8 cellular contexts compared by ENCODE assay signal in the genomic region with DNA sequence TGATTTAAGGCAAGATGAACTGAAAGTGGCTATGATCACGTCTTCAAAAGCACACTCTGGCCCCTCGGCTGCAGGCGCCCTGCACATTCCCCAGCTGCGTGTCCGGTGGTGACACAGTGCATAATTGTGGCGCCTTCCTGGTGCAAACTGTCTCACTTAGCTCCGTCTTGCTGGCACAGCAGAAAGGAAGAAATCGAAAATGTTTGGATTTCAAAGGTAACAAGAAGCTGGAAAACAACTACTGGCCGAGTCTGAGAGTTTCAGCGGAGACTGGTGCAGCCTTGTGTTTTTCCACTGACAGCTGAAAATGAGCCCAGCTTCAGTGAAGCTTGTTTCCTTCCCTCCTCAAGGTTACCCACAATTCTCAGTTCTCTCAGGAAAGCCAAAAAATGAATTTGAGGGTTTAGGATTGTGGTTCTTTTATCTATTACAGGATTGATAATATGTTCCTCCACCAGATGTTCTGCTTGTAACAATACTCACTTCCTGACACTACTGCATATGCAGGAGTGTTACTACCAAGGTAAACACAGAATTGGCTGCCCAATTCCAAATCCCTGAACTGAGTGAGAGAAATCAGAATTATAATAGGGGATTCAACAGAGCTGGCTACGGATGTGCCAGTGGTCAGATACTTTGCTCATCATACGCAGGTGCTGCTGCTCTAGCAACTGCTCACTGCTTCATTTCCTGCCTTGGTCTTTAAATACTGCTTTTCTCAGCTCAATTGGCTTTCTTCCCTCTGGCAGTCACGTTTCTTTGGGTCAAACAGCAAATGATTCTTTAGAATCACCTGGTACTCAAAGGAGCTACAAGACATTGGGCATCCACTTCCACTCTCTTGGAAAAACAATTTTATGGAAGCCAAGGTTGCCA.
DNase-seq lines count a peak whose midpoint lies in the region; ATAC-seq and TF ChIP-seq lines count a peak whose summit lies in the region.

No MANE protein-coding gene starts in this region.

- H3K27me3 ChIP-seq in adipocyte (replicated peaks; ENCODE audit: control insufficient read depth, insufficient read depth, low read length) (no peaks in the 10 kb centered on the region), neuronal stem cell (ENCODE audit: control insufficient read depth in 3 of 3, insufficient read depth in 3 of 3, low read depth in 1 of 3, low read length in 3 of 3) (no peaks in the 10 kb centered on the region), BE2C (no peaks in the 10 kb centered on the region)

- H2BK15ac ChIP-seq in neuronal stem cell (ENCODE audit: low read length) = no peak overlapping the region

- H3K4ac ChIP-seq in neuronal stem cell (ENCODE audit: low read length) = no peak overlapping the region

- no peak overlapping the region for H4K91ac ChIP-seq in neuronal stem cell (ENCODE audit: low read depth, low read length, poor library complexity)

- H3K4me2 ChIP-seq in neuronal stem cell (ENCODE audit: insufficient read depth, low read length, poor library complexity, severe bottlenecking) = no peak overlapping the region

- H3K9ac ChIP-seq in adipocyte (ENCODE audit: low read length) (peak overlapping the region; percentile 37), neuronal stem cell (ENCODE audit: low read depth, low read length, poor library complexity) (no peak overlapping the region)

- DNase-seq in adipocyte (ENCODE audit: low read depth) (peak; percentile 36), neuronal stem cell (ENCODE audit: low spot score) (no peak), BE2C (no peak), NCI-H2107 treated with DMSO at 0.1 percent for 48 hours (lab: John Stamatoyannopoulos, UW; ENCODE audit: unreplicated experiment) (no peak), NK-92 (lab: John Stamatoyannopoulos, UW; ENCODE audit: unreplicated experiment) (no peak), SIG-M5 (lab: John Stamatoyannopoulos, UW) (no peak)

- no peak for TF ChIP-seq CTCF in BE2C (IDR thresholded peaks at IDR 0.05; ENCODE audit: low read depth, low read length)

- ATAC-seq in GM19035 (IDR thresholded peaks at IDR 0.05; ENCODE audit: unreplicated experiment) (peak; percentile 68), HG03097 (IDR thresholded peaks at IDR 0.05; ENCODE audit: low FRiP score, unreplicated experiment) (peak; percentile 80)

- H3K4me3 ChIP-seq in adipocyte (ENCODE audit: low read length) (peak overlapping the region; percentile 73), neuronal stem cell (ENCODE audit: low read length in 2 of 2) (no peak overlapping the region), BE2C (ENCODE audit: low read depth, low read length) (no peak overlapping the region)

- H2BK12ac ChIP-seq in neuronal stem cell (ENCODE audit: low read length) = peak overlapping the region; percentile 53

- H2AFZ ChIP-seq in neuronal stem cell (ENCODE audit: low read length) = peak overlapping the region; percentile 68

- H2BK5ac ChIP-seq in neuronal stem cell (ENCODE audit: low read length) = no peak overlapping the region

- H3K79me1 ChIP-seq in neuronal stem cell (ENCODE audit: low read depth, low read length) = no peaks in the 10 kb centered on the region

- H2BK120ac ChIP-seq in neuronal stem cell (ENCODE audit: low read depth, low read length) = no peak overlapping the region

- no peak overlapping the region for H3K18ac ChIP-seq in neuronal stem cell (ENCODE audit: low read length)

- no peak overlapping the region for H2AK5ac ChIP-seq in neuronal stem cell (ENCODE audit: low read depth, low read length)

- no CpG with 5 or more reads among the region's 13 CpGs for WGBS in neuronal stem cell (ENCODE audit: extremely low coverage in 2 of 2, insufficient read length in 2 of 2, insufficient replicate concordance in 1 of 2), 2 donors

- H4K8ac ChIP-seq in neuronal stem cell (ENCODE audit: low read depth, low read length) = no peak overlapping the region

- H3K36me3 ChIP-seq in adipocyte (ENCODE audit: control insufficient read depth, insufficient read depth, low read length, severe bottlenecking) (no peaks in the 10 kb centered on the region), neuronal stem cell (replicated peaks in 1 of 2; ENCODE audit: control insufficient read depth in 2 of 2, insufficient read depth in 2 of 2, low read length in 2 of 2) (no peaks in the 10 kb centered on the region), BE2C (no peaks in the 10 kb centered on the region)

- no peaks in the 10 kb centered on the region for H3K9me3 ChIP-seq in adipocyte (ENCODE audit: control insufficient read depth, low read length)
- no peaks in the 10 kb centered on the region for H3K9me3 ChIP-seq in neuronal stem cell (replicated peaks in 1 of 2; ENCODE audit: control insufficient read depth in 2 of 2, insufficient read depth in 1 of 2, low read depth in 1 of 2, low read length in 2 of 2)
- H3K9me3 ChIP-seq in BE2C = no peaks in the 10 kb centered on the region

- H3K23ac ChIP-seq in neuronal stem cell (ENCODE audit: low read depth, low read length, poor library complexity) = no peak overlapping the region

- H3K27ac ChIP-seq in neuronal stem cell (replicated peaks; ENCODE audit: low read length) = no peak overlapping the region

- H3K14ac ChIP-seq in neuronal stem cell (ENCODE audit: low read length) = peak overlapping the region; percentile 33

- H3K4me1 ChIP-seq in adipocyte (ENCODE audit: control insufficient read depth, insufficient read depth, low read length) (peaks cover 13% of the 10 kb centered on the region), neuronal stem cell (ENCODE audit: control insufficient read depth in 2 of 2, insufficient read depth in 1 of 2, low read depth in 1 of 2, low read length in 2 of 2) (peaks cover 3 to 5% of the 10 kb centered on the region in 2 donors), BE2C (no peaks in the 10 kb centered on the region; the same call in 1 of the 2 replicates)
